Comparison of ENCODE assay signal across 10 cellular contexts in genomic region chr14:76514599-76514998, GRCh38.
A peak's percentile ranks its signal among the peaks of the same experiment; 100 is the strongest.
DNase-seq lines count a peak whose midpoint lies in the region; TF ChIP-seq lines count a peak whose summit lies in the region.
"Had no signal": no experiment of that assay in that cellular context is flagged by ENCODE, and none has a peak within 500 bp of the region (broad histone marks: within the 10 kb centered on the region; RNA-seq: fewer than 3 reads in every experiment).

No MANE protein-coding gene starts in this region.

- no peak overlapping the region for H4K91ac ChIP-seq in trophoblast cell (ENCODE audit: low read depth, low read length)
- H4K91ac ChIP-seq in H9 (ENCODE audit: insufficient read length, low read depth, low read length), result no peak overlapping the region

- H4K12ac ChIP-seq in trophoblast cell (ENCODE audit: low read depth, low read length), result no peak overlapping the region

- no peak overlapping the region for H2BK120ac ChIP-seq in trophoblast cell (ENCODE audit: insufficient read depth, low read length, poor library complexity)
- H2BK120ac ChIP-seq in H9 (ENCODE audit: low read depth, low read length, poor library complexity, severe bottlenecking), result no peak overlapping the region

- no peak for TF ChIP-seq POLR2A in sigmoid colon (IDR thresholded peaks at IDR 0.05)

- peaks cover 6% of the 10 kb centered on the region for H3K27me3 Mint-ChIP-seq in H9 (ENCODE audit: low read depth)
- H3K27me3 Mint-ChIP-seq in T-helper 2 cell treated with Interferon-gamma antibody and Interleukin-4, amounts not matched to agents 5 μg/mL and 100 μg/mL, for 36 hours (ENCODE audit: low read depth), result peaks cover 5% of the 10 kb centered on the region

- H3T11ph ChIP-seq in H9 (ENCODE audit: low read length), result no peak overlapping the region

- no peak overlapping the region for H2BK15ac ChIP-seq in H9 (ENCODE audit: low read depth, low read length)

- no peaks in the 10 kb centered on the region; a peak in 1 of 7 replicates for H3K36me3 Mint-ChIP-seq in H9 (ENCODE audit: insufficient read depth in 1 of 3, low read depth in 3 of 3)
- H3K36me3 Mint-ChIP-seq in T-helper 2 cell treated with Interferon-gamma antibody and Interleukin-4, amounts not matched to agents 5 μg/mL and 100 μg/mL, for 36 hours (ENCODE audit: low read depth), result no peaks in the 10 kb centered on the region
- H3K36me3 Mint-ChIP-seq: brain had no signal

- H3K9me3 ChIP-seq in trophoblast cell (ENCODE audit: insufficient read depth, low read depth, low read length) (peaks cover 1% of the 10 kb centered on the region), sigmoid colon (no peaks in the 10 kb centered on the region), H9 (ENCODE audit: control insufficient read depth, low read depth, low read length) (no peaks in the 10 kb centered on the region)

- H3K18ac ChIP-seq in trophoblast cell (ENCODE audit: low read length) (no peak overlapping the region), H9 (ENCODE audit: insufficient read length, low read depth, low read length) (no peak overlapping the region)

- TF ChIP-seq CTCF in LNCAP (IDR thresholded peaks at IDR 0.05) (peak; percentile 49; the same call in 1 of the 2 replicates), sigmoid colon (IDR thresholded peaks at IDR 0.05) (no peak), H9 (conservative IDR thresholded peaks at IDR 0.05) (no peak)

- no peaks in the 10 kb centered on the region for H3K79me1 ChIP-seq in trophoblast cell (ENCODE audit: low read length)
- H3K79me1 ChIP-seq in H9 (ENCODE audit: insufficient read depth, low read depth, low read length, poor library complexity, severe bottlenecking), result no peaks in the 10 kb centered on the region

- peaks cover 7% of the 10 kb centered on the region in 2 experiments for H3K4me1 Mint-ChIP-seq in H9
- no peaks in the 10 kb centered on the region for H3K4me1 Mint-ChIP-seq in T-helper 2 cell treated with Interferon-gamma antibody and Interleukin-4, amounts not matched to agents 5 μg/mL and 100 μg/mL, for 36 hours (ENCODE audit: low read depth)

- H3K79me2 ChIP-seq in trophoblast cell (ENCODE audit: control insufficient read depth, insufficient read depth, low read length, poor library complexity), result no peaks in the 10 kb centered on the region
- H3K79me2 ChIP-seq in H9 (ENCODE audit: insufficient read depth, low read length), result no peaks in the 10 kb centered on the region

- H3K23me2 ChIP-seq in H9 (ENCODE audit: insufficient read length, low read depth, low read length, poor library complexity, severe bottlenecking), result no peaks in the 10 kb centered on the region

- H3K4me1 ChIP-seq in trophoblast cell (ENCODE audit: control insufficient read depth in 1 of 2, insufficient read depth in 2 of 2, low read length in 2 of 2) (no peaks in the 10 kb centered on the region), sigmoid colon (no peaks in the 10 kb centered on the region), H9 (ENCODE audit: insufficient read depth, low read length) (peaks cover 3% of the 10 kb centered on the region; the same call in 1 of the 2 replicates)

- H2AK5ac ChIP-seq in trophoblast cell (ENCODE audit: low read length) (no peak overlapping the region), H9 (ENCODE audit: insufficient read length, low read length) (no peak overlapping the region)

- no peak overlapping the region for H3K4me3 Mint-ChIP-seq in H9
- H3K4me3 Mint-ChIP-seq in T-helper 2 cell treated with Interferon-gamma antibody and Interleukin-4, amounts not matched to agents 5 μg/mL and 100 μg/mL, for 36 hours, result no peak overlapping the region
- H3K4me3 Mint-ChIP-seq: brain had no signal

- H2BK20ac ChIP-seq in H9 (ENCODE audit: low read depth, low read length, poor library complexity, severe bottlenecking), result no peak overlapping the region

- H3K4me3 ChIP-seq in trophoblast cell (ENCODE audit: low read depth, low read length) (no peak overlapping the region), sigmoid colon (no peak overlapping the region)
- H3K4me3 ChIP-seq: BLaER1 treated with 17β-estradiol and CSF1 and Interleukin-3, amounts not matched to agents 10 nM and 100 nM had no signal

- H2BK5ac ChIP-seq in trophoblast cell (ENCODE audit: low read depth, low read length, poor library complexity), result no peak overlapping the region
- no peak overlapping the region for H2BK5ac ChIP-seq in H9 (ENCODE audit: insufficient read length, low read length)

- DNase-seq in SIG-M5 treated with dmso at 0.1 percent for 504 hours (lab: John Stamatoyannopoulos, UW; ENCODE audit: unreplicated experiment) (peak; percentile 66), SIG-M5 (lab: John Stamatoyannopoulos, UW) (no peak), UCSD-AML1 (lab: John Stamatoyannopoulos, UW; ENCODE audit: unreplicated experiment) (peak; percentile 58), trophoblast cell (peak; percentile 31 to 68), sigmoid colon (no peak), H9 (no peak)
- no peak for DNase-seq in T-helper 2 cell treated with Interferon-gamma antibody and Interleukin-4, amounts not matched to agents 5 μg/mL and 100 μg/mL, for 36 hours (ENCODE audit: low spot score)

- no peak overlapping the region for H3K4me2 ChIP-seq in trophoblast cell (ENCODE audit: low read length)
- H3K4me2 ChIP-seq in H9 (ENCODE audit: insufficient read depth, insufficient read length, low read length), result no peak overlapping the region

- H3K56ac ChIP-seq in H9 (ENCODE audit: insufficient read length, low read depth, low read length), result no peak overlapping the region

- no peaks in the 10 kb centered on the region for H4K20me1 ChIP-seq in H9 (ENCODE audit: control insufficient read depth, insufficient read depth, insufficient read length)
- H4K20me1 ChIP-seq: BLaER1 treated with 17β-estradiol and CSF1 and Interleukin-3, amounts not matched to agents 10 nM and 100 nM had no signal

- H3K27ac ChIP-seq in trophoblast cell (ENCODE audit: low read depth, low read length) (no peak overlapping the region), sigmoid colon (no peak overlapping the region), H9 (ENCODE audit: insufficient read length, low read depth, low read length) (no peak overlapping the region)
- H3K27ac ChIP-seq: BLaER1 treated with 17β-estradiol and CSF1 and Interleukin-3, amounts not matched to agents 10 nM and 100 nM had no signal

- intact Hi-C loops in sigmoid colon (cut with DNase I), result loop anchor here (10.0 kb wide), 1 partner anchor 130 kb away; no protein-coding TSS in a partner anchor

- H3K27me3 ChIP-seq in trophoblast cell (ENCODE audit: insufficient read depth, low read length) (no peaks in the 10 kb centered on the region), sigmoid colon (no peaks in the 10 kb centered on the region), H9 (ENCODE audit: insufficient read depth, low read length) (no peaks in the 10 kb centered on the region)
- H3K27me3 ChIP-seq: BLaER1 treated with 17β-estradiol and CSF1 and Interleukin-3, amounts not matched to agents 10 nM and 100 nM had no signal

- H2AFZ ChIP-seq in trophoblast cell (ENCODE audit: insufficient read depth, low read length, poor library complexity), result no peak overlapping the region
- no peak overlapping the region for H2AFZ ChIP-seq in H9 (ENCODE audit: low read length)

- H3K4ac ChIP-seq in trophoblast cell (ENCODE audit: low read depth, low read length) (no peak overlapping the region), H9 (ENCODE audit: low read depth, low read length) (no peak overlapping the region)

- H4K5ac ChIP-seq in H9 (ENCODE audit: insufficient read length, low read depth, low read length), result no peak overlapping the region

- H2BK12ac ChIP-seq in trophoblast cell (ENCODE audit: low read length) (no peak overlapping the region), H9 (ENCODE audit: insufficient read length, low read depth, low read length) (no peak overlapping the region)

- H4K8ac ChIP-seq in trophoblast cell (ENCODE audit: low read depth, low read length), result no peak overlapping the region
- H4K8ac ChIP-seq in H9 (replicated peaks; ENCODE audit: insufficient read length, low read depth, low read length), result no peak overlapping the region

- no CpG with 5 or more reads among the region's 4 CpGs for WGBS in trophoblast cell (ENCODE audit: extremely low coverage, insufficient coverage, insufficient read length)
- WGBS in sigmoid colon, 2 donors, result 55 to 58% methylated on average over 4 of the region's 4 CpGs
- no CpG with 5 or more reads among the region's 4 CpGs for WGBS in H9 (ENCODE audit: extremely low coverage, insufficient read length, low lambda C conversion rate)

- H3K36me3 ChIP-seq in trophoblast cell (ENCODE audit: control insufficient read depth in 1 of 2, insufficient read depth in 2 of 2, low read length in 2 of 2) (no peaks in the 10 kb centered on the region), sigmoid colon (no peaks in the 10 kb centered on the region)
- H3K36me3 ChIP-seq: BLaER1 treated with 17β-estradiol and CSF1 and Interleukin-3, amounts not matched to agents 10 nM and 100 nM had no signal

- H3K23ac ChIP-seq in trophoblast cell (ENCODE audit: low read length) (no peak overlapping the region), H9 (ENCODE audit: insufficient read length, low read depth, low read length) (no peak overlapping the region)

- no peak overlapping the region for H3K14ac ChIP-seq in trophoblast cell (ENCODE audit: low read length)
- no peak overlapping the region for H3K14ac ChIP-seq in H9 (ENCODE audit: insufficient read depth, low read length)

- TF ChIP-seq EP300 in sigmoid colon (IDR thresholded peaks at IDR 0.05), result no peak

- 0 out of 7 replicates have a peak overlapping the region, but pooled peaks of 1 of the 3 experiments have one; percentile 9 for H3K27ac Mint-ChIP-seq in H9
- H3K27ac Mint-ChIP-seq in T-helper 2 cell treated with Interferon-gamma antibody and Interleukin-4, amounts not matched to agents 5 μg/mL and 100 μg/mL, for 36 hours, result no peak overlapping the region
- H3K27ac Mint-ChIP-seq: brain had no signal

- no peaks in the 10 kb centered on the region for H3K9me3 Mint-ChIP-seq in H9
- H3K9me3 Mint-ChIP-seq in T-helper 2 cell treated with Interferon-gamma antibody and Interleukin-4, amounts not matched to agents 5 μg/mL and 100 μg/mL, for 36 hours, result no peaks in the 10 kb centered on the region
- H3K9me3 Mint-ChIP-seq: brain had no signal

- H3K9ac ChIP-seq in trophoblast cell (ENCODE audit: low read length) (no peak overlapping the region), H9 (ENCODE audit: extremely low read depth, insufficient read length, low read length) (no peak overlapping the region)
- H3K9ac ChIP-seq: BLaER1 treated with 17β-estradiol and CSF1 and Interleukin-3, amounts not matched to agents 10 nM and 100 nM had no signal

Comparison
In these comparisons a context has a peak if more than half of its experiments do, and no peak if none do; other contexts are left out.
1. DNase-seq: peak in SIG-M5 treated with dmso at 0.1 percent for 504 hours (single experiment), UCSD-AML1 (single experiment) and trophoblast cell (2 of 2); none in SIG-M5 (single experiment), sigmoid colon (single experiment), H9 (single experiment) and T-helper 2 cell treated with Interferon-gamma antibody and Interleukin-4, amounts not matched to agents 5 μg/mL and 100 μg/mL, for 36 hours (single experiment).